24 cellular contexts compared by ENCODE assay signal in the genomic region with DNA sequence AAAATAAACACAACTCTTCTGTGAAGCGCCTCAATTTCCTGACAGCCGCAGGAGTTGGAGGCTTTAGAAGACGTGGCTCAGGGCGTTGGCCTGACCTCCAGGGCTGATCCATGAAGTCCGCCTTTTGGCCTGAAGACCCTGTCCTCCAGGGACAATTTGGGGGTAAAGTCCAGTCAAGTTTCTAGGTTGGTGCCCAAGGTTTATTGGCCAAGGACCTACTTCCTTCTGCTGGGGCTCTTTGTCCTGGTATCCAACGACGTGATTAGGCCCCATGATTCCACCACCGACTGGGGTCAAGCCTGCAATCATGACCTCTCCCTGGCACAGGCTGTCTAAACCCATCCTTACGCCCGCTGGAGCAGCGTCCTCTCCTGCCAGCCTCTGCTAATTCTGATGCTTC.
"Had no signal": no experiment of that assay in that cellular context is flagged by ENCODE, and none has a peak within 500 bp of the region (broad histone marks: within the 10 kb centered on the region; RNA-seq: fewer than 3 reads in every experiment).

No MANE protein-coding gene starts in this region.

- DNase-seq: activated naive CD4-positive, alpha-beta T cell; activated T-cell treated with anti-CD3 and anti-CD28 coated beads, Interleukin-2, amount 50 U/mL, for 1 hour; adrenal gland; dorsolateral prefrontal cortex; kidney; lower lobe of right lung; mesendoderm; occipital lobe; posterior cingulate gyrus; stimulated activated CD4-positive, alpha-beta T cell treated with anti-CD3 and anti-CD28 coated beads, Interleukin-2, amount 100 ng/mL, for 48 hours; stimulated activated CD8-positive, alpha-beta memory T cell treated with anti-CD3 and anti-CD28 coated beads, Interleukin-4, amount 100 ng/mL, for 48 hours; stimulated activated naive B cell treated with anti-CD40 and anti-IgM and Interleukin-4, amounts not matched to agents 10 μg/mL and 1 μg/mL and 100 μg/mL, for 72 hours; T1000; testis had no signal

- H3K9me3 ChIP-seq: adrenal gland, ascending aorta, lower lobe of right lung, testis, upper lobe of left lung had no signal

- H3K36me3 Mint-ChIP-seq: activated naive CD8-positive, alpha-beta T cell; natural killer cell treated with Interleukin-12 subunit alpha and Interleukin-12 subunit beta and Interleukin-15 and Interleukin-18, amount 100 ng/mL, for 72 hours; stimulated activated naive B cell treated with anti-CD40 and anti-IgM and Interleukin-4, amounts not matched to agents 10 μg/mL and 1 μg/mL and 100 μg/mL, for 72 hours had no signal

- H3K36me3 ChIP-seq: adrenal gland had no signal

- ATAC-seq: left lobe of liver; lower lobe of right lung; natural killer cell treated with Interleukin-12 subunit alpha and Interleukin-12 subunit beta and Interleukin-15 and Interleukin-18, amount 100 ng/mL, for 72 hours; sciatic nerve; stimulated activated naive B cell treated with anti-CD40 and anti-IgM and Interleukin-4, amounts not matched to agents 10 μg/mL and 1 μg/mL and 100 μg/mL, for 72 hours; WTC11 had no signal

- H3K4me3 Mint-ChIP-seq: activated naive CD8-positive, alpha-beta T cell; central memory CD8-positive, alpha-beta T cell; natural killer cell treated with Interleukin-12 subunit alpha and Interleukin-12 subunit beta and Interleukin-15 and Interleukin-18, amount 100 ng/mL, for 72 hours; stimulated activated naive B cell treated with anti-CD40 and anti-IgM and Interleukin-4, amounts not matched to agents 10 μg/mL and 1 μg/mL and 100 μg/mL, for 72 hours; T-helper 1 cell treated with Interleukin-12 subunit alpha and Interleukin-12 subunit beta and Interleukin-4 antibody, amounts not matched to agents 30 μg/mL and 1 μg/mL, for 36 hours; WTC11 had no signal

- H3K27ac Mint-ChIP-seq: activated naive CD8-positive, alpha-beta T cell; activated T-helper 2 cell treated with anti-CD3 and anti-CD28 coated beads, Interferon-gamma antibody, Interleukin-2, Interleukin-4, amounts not matched to agents 10 μg/mL and 5 μg/mL and 100 μg/mL, durations not matched to agents 14 hours and 24 hours and 36 hours; natural killer cell treated with Interleukin-12 subunit alpha and Interleukin-12 subunit beta and Interleukin-15 and Interleukin-18, amount 100 ng/mL, for 72 hours; stimulated activated naive B cell treated with anti-CD40 and anti-IgM and Interleukin-4, amounts not matched to agents 10 μg/mL and 1 μg/mL and 100 μg/mL, for 72 hours; T-helper 1 cell treated with Interleukin-12 subunit alpha and Interleukin-12 subunit beta and Interleukin-4 antibody, amounts not matched to agents 30 μg/mL and 1 μg/mL, for 36 hours; WTC11 had no signal

- H3K27me3 Mint-ChIP-seq: activated naive CD8-positive, alpha-beta T cell; central memory CD8-positive, alpha-beta T cell; natural killer cell treated with Interleukin-12 subunit alpha and Interleukin-12 subunit beta and Interleukin-15 and Interleukin-18, amount 100 ng/mL, for 72 hours had no signal

- H3K27me3 ChIP-seq: adrenal gland, ascending aorta, dorsolateral prefrontal cortex, testis, upper lobe of left lung had no signal

- H3K4me1 ChIP-seq: adrenal gland, ascending aorta, lower lobe of right lung, testis had no signal

- H3K27ac ChIP-seq: adrenal gland, ascending aorta, dorsolateral prefrontal cortex, lower lobe of right lung, testis had no signal

- H3K9me3 Mint-ChIP-seq: activated T-helper 2 cell treated with anti-CD3 and anti-CD28 coated beads, Interferon-gamma antibody, Interleukin-2, Interleukin-4, amounts not matched to agents 10 μg/mL and 5 μg/mL and 100 μg/mL, durations not matched to agents 14 hours and 24 hours and 36 hours; central memory CD8-positive, alpha-beta T cell; natural killer cell treated with Interleukin-12 subunit alpha and Interleukin-12 subunit beta and Interleukin-15 and Interleukin-18, amount 100 ng/mL, for 72 hours; stimulated activated naive B cell treated with anti-CD40 and anti-IgM and Interleukin-4, amounts not matched to agents 10 μg/mL and 1 μg/mL and 100 μg/mL, for 72 hours; T-helper 1 cell treated with Interleukin-12 subunit alpha and Interleukin-12 subunit beta and Interleukin-4 antibody, amounts not matched to agents 30 μg/mL and 1 μg/mL, for 36 hours; WTC11 had no signal

- H3K4me3 ChIP-seq: adrenal gland, ascending aorta, dorsolateral prefrontal cortex, lower lobe of right lung, testis, upper lobe of left lung had no signal

- H3K4me1 Mint-ChIP-seq: WTC11 had no signal
